ENCODE assay signal across 9 cellular contexts in the genomic region with DNA sequence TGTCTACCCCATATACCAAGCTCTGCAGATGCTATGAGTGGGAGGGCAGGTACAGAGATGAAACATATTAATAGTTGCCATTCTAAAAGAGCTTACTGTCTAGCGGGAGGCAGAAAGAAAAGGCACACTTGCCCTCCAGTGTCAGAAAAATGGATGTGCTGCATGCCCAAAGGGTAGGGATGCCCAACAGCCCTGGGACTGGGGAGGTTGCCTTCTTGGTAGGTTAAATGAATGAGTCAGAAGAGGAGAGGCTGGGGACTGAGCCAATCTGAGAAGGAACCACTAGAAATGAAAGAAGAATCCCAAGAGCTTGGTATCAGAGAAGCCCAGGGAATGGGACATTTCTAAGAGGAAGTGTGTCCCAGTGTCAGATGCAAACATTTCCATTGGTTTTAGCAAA. TPM values are rescaled to one million over a fixed set of nuclear protein-coding genes. Genes with fewer than 3 reads are reported as not detected.
A peak's percentile ranks its signal among the peaks of the same experiment; 100 is the strongest.
DNase-seq lines count a peak whose midpoint lies in the region; ATAC-seq and TF ChIP-seq lines count a peak whose summit lies in the region.
"Had no signal": no experiment of that assay in that cellular context is flagged by ENCODE, and none has a peak within 500 bp of the region (broad histone marks: within the 10 kb centered on the region; RNA-seq: fewer than 3 reads in every experiment).

No MANE protein-coding gene starts in this region.

- H3F3A ChIP-seq in neural progenitor cell (ENCODE audit: low read depth), result no peaks in the 10 kb centered on the region

- H3K36me3 ChIP-seq in neural progenitor cell, result no peaks in the 10 kb centered on the region

- ATAC-seq in right cardiac atrium, result peak in 1 of 2 donors; percentile 26
- ATAC-seq in stimulated activated naive CD8-positive, alpha-beta T cell treated with anti-CD3 and anti-CD28 coated beads, Interleukin-15, Interleukin-2, amounts not matched to agents 100 U/mL and 50 U/mL, for 24 hours, result peak; percentile 27
- ATAC-seq in GM21576 (IDR thresholded peaks at IDR 0.05; ENCODE audit: unreplicated experiment), result no peak

- H3K4me2 ChIP-seq in neural progenitor cell, result no peak overlapping the region

- TF ChIP-seq CTCF in neural progenitor cell (IDR thresholded peaks at IDR 0.05), result no peak

- H3K27ac ChIP-seq in right cardiac atrium (ENCODE audit: low read length) (peak overlapping the region; percentile 81), neural progenitor cell (no peak overlapping the region)

- no peaks in the 10 kb centered on the region for H4K20me1 ChIP-seq in neural progenitor cell (ENCODE audit: low read depth)

- H3K9me3 Mint-ChIP-seq in neural progenitor cell, result no peaks in the 10 kb centered on the region
- H3K9me3 Mint-ChIP-seq: brain had no signal

- H3K4me3 ChIP-seq in right cardiac atrium (ENCODE audit: low read length) (peak overlapping the region; percentile 50), neural progenitor cell (no peak overlapping the region)

- H3K4me1 ChIP-seq in right cardiac atrium (ENCODE audit: control insufficient read depth, insufficient read depth, low read length) (peaks cover 4% of the 10 kb centered on the region), neural progenitor cell (no peaks in the 10 kb centered on the region)

- WGBS in right cardiac atrium, result 76% methylated on average over 1 of the region's 1 CpG

- DNase-seq in right cardiac atrium (no peak), cardiac septum (ENCODE audit: low spot score) (no peak), fibroblast of peridontal ligament (ENCODE audit: extremely low read depth) (peak; percentile 36), neural progenitor cell (ENCODE audit: low spot score) (no peak), DMS79 treated with DMSO at 0.1 percent for 48 hours (lab: John Stamatoyannopoulos, UW) (no peak)
- DNase-seq in activated CD4-positive, alpha-beta T cell treated with anti-CD3 and anti-CD28 coated beads for 24 hours (ENCODE audit: low read depth in 2 of 2), result peak; percentile 39 to 43
- peak; percentile 65 for DNase-seq in stimulated activated naive CD8-positive, alpha-beta T cell treated with anti-CD3 and anti-CD28 coated beads, Interleukin-15, Interleukin-2, amounts not matched to agents 100 U/mL and 50 U/mL, for 24 hours

- no peak overlapping the region for H3K9ac ChIP-seq in neural progenitor cell

- intact Hi-C loops in right cardiac atrium (cut with DNase I) (no loop called here), cardiac septum (cut with DNase I) (no loop called here)

- H3K79me2 ChIP-seq in neural progenitor cell (ENCODE audit: low read depth), result no peaks in the 10 kb centered on the region

- H3K27me3 Mint-ChIP-seq in neural progenitor cell (ENCODE audit: insufficient read depth, low read depth), result peaks cover 14% of the 10 kb centered on the region

- H3K4me1 Mint-ChIP-seq in neural progenitor cell, result peaks cover 7% of the 10 kb centered on the region

- H3K9me3 ChIP-seq in right cardiac atrium (ENCODE audit: control insufficient read depth, low read length) (no peaks in the 10 kb centered on the region), neural progenitor cell (ENCODE audit: low read depth) (no peaks in the 10 kb centered on the region)

- no peak overlapping the region for H3K4me3 Mint-ChIP-seq in neural progenitor cell

- H3K27ac Mint-ChIP-seq in neural progenitor cell, result no peak overlapping the region
- H3K27ac Mint-ChIP-seq: brain had no signal

- H3K36me3 Mint-ChIP-seq in neural progenitor cell, result no peaks in the 10 kb centered on the region
- H3K36me3 Mint-ChIP-seq: brain had no signal

- no peaks in the 10 kb centered on the region for H3K27me3 ChIP-seq in right cardiac atrium (ENCODE audit: control insufficient read depth, insufficient read depth)
- H3K27me3 ChIP-seq in neural progenitor cell, result peaks cover 12% of the 10 kb centered on the region

- H2AFZ ChIP-seq in neural progenitor cell (replicated peaks), result no peak overlapping the region

RNA-seq across cellular contexts. Expression of a gene that starts 1.2 kb away (rescaled TPM):
- total RNA-seq in right cardiac atrium, result 10 to 100 TPM in 3 of 4 donors, 1 to 10 TPM in 1; 8.7 to 11.9 (median 11.7) TPM
- polyA plus RNA-seq in right cardiac atrium, result 6.2 TPM
- total RNA-seq in cardiac septum, result 1.8 TPM
- total RNA-seq in neural progenitor cell (ENCODE audit: low replicate concordance), result 0.09 TPM in 1 of 2 replicates, not detected in the other

RNA-seq across cellular contexts. Expression of a gene that starts 28.5 kb away (rescaled TPM):
- total RNA-seq in right cardiac atrium (10 to 100 TPM; 29.6 to 35.0 (median 31.9) TPM), cardiac septum (31.5 TPM), neural progenitor cell (ENCODE audit: low replicate concordance) (52.5 and 78.1 TPM in 2 replicates)
- 21.1 TPM for polyA plus RNA-seq in right cardiac atrium

Comparison
In these comparisons a context has a peak if more than half of its experiments do, and no peak if none do; other contexts are left out.
1. DNase-seq: peak in activated CD4-positive, alpha-beta T cell treated with anti-CD3 and anti-CD28 coated beads for 24 hours (2 of 2), fibroblast of peridontal ligament (single experiment) and stimulated activated naive CD8-positive, alpha-beta T cell treated with anti-CD3 and anti-CD28 coated beads, Interleukin-15, Interleukin-2, amounts not matched to agents 100 U/mL and 50 U/mL, for 24 hours (single experiment); none in right cardiac atrium (0 of 3), cardiac septum (single experiment), neural progenitor cell (single experiment) and DMS79 treated with DMSO at 0.1 percent for 48 hours (single experiment).